In genomic region chr14:54568821-54569591, GRCh38 we compare ENCODE assay signal across 9 cellular contexts. TPM values are rescaled to one million over a fixed set of nuclear protein-coding genes. Genes with fewer than 3 reads are reported as not detected.
DNase-seq lines count a peak whose midpoint lies in the region; ATAC-seq and TF ChIP-seq lines count a peak whose summit lies in the region.
"Had no signal": no experiment of that assay in that cellular context is flagged by ENCODE, and none has a peak within 500 bp of the region (broad histone marks: within the 10 kb centered on the region; RNA-seq: fewer than 3 reads in every experiment).

No MANE protein-coding gene starts in this region.

- peaks cover 49% of the 10 kb centered on the region for H3K27me3 Mint-ChIP-seq in activated naive CD4-positive, alpha-beta T cell treated with anti-CD3 and anti-CD28 coated beads, Interleukin-2, amount 10 ng/mL, durations not matched to agents 7 days and 5 days

- no peak overlapping the region for H3K27ac Mint-ChIP-seq in activated naive CD4-positive, alpha-beta T cell treated with anti-CD3 and anti-CD28 coated beads, Interleukin-2, amount 10 ng/mL, durations not matched to agents 7 days and 5 days

- intact Hi-C loops in colonic mucosa (cut with DNase I): loop anchor here (10.0 kb wide), 2 partner anchors 236 to 336 kb away; partner anchors contain the start of gene GCH1

- H3K4me1 Mint-ChIP-seq in activated naive CD4-positive, alpha-beta T cell treated with anti-CD3 and anti-CD28 coated beads, Interleukin-2, amount 10 ng/mL, durations not matched to agents 7 days and 5 days: peaks cover 21% of the 10 kb centered on the region

- H3K36me3 Mint-ChIP-seq in activated naive CD4-positive, alpha-beta T cell treated with anti-CD3 and anti-CD28 coated beads, Interleukin-2, amount 10 ng/mL, durations not matched to agents 7 days and 5 days: no peaks in the 10 kb centered on the region

- CTCF ChIA-PET in activated naive CD4-positive, alpha-beta T cell treated with anti-CD3 and anti-CD28 coated beads, Interleukin-2, amount 10 ng/mL, durations not matched to agents 7 days and 5 days (lab: Charles Lee): interaction anchor here (0.7 to 8.2 kb wide), 8 partner anchors 9 to 214 kb away, joined by 3 to 221 read pairs (median 6); no protein-coding TSS in a partner anchor

- H3K36me3 ChIP-seq in colonic mucosa: no peaks in the 10 kb centered on the region

- peaks cover 5% of the 10 kb centered on the region for H3K4me1 ChIP-seq in colonic mucosa

- peak overlapping the region; percentile 60 for H3K4me3 ChIP-seq in colonic mucosa

- peak overlapping the region; percentile 99 for H3K27ac ChIP-seq in colonic mucosa

- no peaks in the 10 kb centered on the region for H3K27me3 ChIP-seq in colonic mucosa

- TF ChIP-seq CTCF in colonic mucosa (IDR thresholded peaks at IDR 0.05): no peak

- H3K9me3 ChIP-seq in colonic mucosa: no peaks in the 10 kb centered on the region

- peak overlapping the region in 1 of 2 donors; percentile 8 for H3K9ac ChIP-seq in colonic mucosa (ENCODE audit: low read depth in 2 of 2, low read length in 2 of 2)

- DNase-seq in activated naive CD4-positive, alpha-beta T cell treated with anti-CD3 and anti-CD28 coated beads, Interleukin-2, amount 10 ng/mL, durations not matched to agents 7 days and 5 days: no peak
- no peak for DNase-seq in activated naive CD4-positive, alpha-beta T cell treated with anti-CD3 and anti-CD28 coated beads, Interleukin-2, amount 50 U/mL, for 16 hours
- DNase-seq in colonic mucosa: peak; percentile 22
- peak; percentile 31 to 60 for DNase-seq in lung microvascular endothelial cell (ENCODE audit: low read depth in 2 of 2)
- peak; percentile 51 for DNase-seq in ureter (ENCODE audit: low spot score)
- DNase-seq in NCI-H1694 (lab: John Stamatoyannopoulos, UW): no peak
- DNase-seq in NCI-H82 treated with DMSO at 0.1 percent for 48 hours (lab: John Stamatoyannopoulos, UW; ENCODE audit: unreplicated experiment): no peak
- DNase-seq: T1000 had no signal

- H3K9me3 Mint-ChIP-seq in activated naive CD4-positive, alpha-beta T cell treated with anti-CD3 and anti-CD28 coated beads, Interleukin-2, amount 10 ng/mL, durations not matched to agents 7 days and 5 days: peaks cover 18% of the 10 kb centered on the region

- no peak for ATAC-seq in HG02759 (IDR thresholded peaks at IDR 0.05; ENCODE audit: unreplicated experiment)

- peak overlapping the region; percentile 66 for H3K4me3 Mint-ChIP-seq in activated naive CD4-positive, alpha-beta T cell treated with anti-CD3 and anti-CD28 coated beads, Interleukin-2, amount 10 ng/mL, durations not matched to agents 7 days and 5 days

RNA-seq across cellular contexts. Expression of gene SAMD4A, which starts 2.1 kb away (rescaled TPM):
- total RNA-seq in colonic mucosa (10 to 100 TPM in 1 of 2 donors, 1 to 10 TPM in 1; 5.6 to 31.3 TPM), lung microvascular endothelial cell (19.6 and 43.5 TPM in 2 replicates), ureter (56.6 TPM)

RNA-seq across cellular contexts. Expression of gene CGRRF1, which starts 59.3 kb away (rescaled TPM):
- total RNA-seq in colonic mucosa (10 to 100 TPM; 13.2 to 21.3 TPM), lung microvascular endothelial cell (10.0 and 13.7 TPM in 2 replicates), ureter (17.2 TPM)

Comparison
In these comparisons a context has a peak if more than half of its experiments do, and no peak if none do; other contexts are left out.
1. DNase-seq: peak in colonic mucosa (single experiment), lung microvascular endothelial cell (2 of 2) and ureter (single experiment); none in activated naive CD4-positive, alpha-beta T cell treated with anti-CD3 and anti-CD28 coated beads, Interleukin-2, amount 10 ng/mL, durations not matched to agents 7 days and 5 days (single experiment), activated naive CD4-positive, alpha-beta T cell treated with anti-CD3 and anti-CD28 coated beads, Interleukin-2, amount 50 U/mL, for 16 hours (single experiment), NCI-H1694 (single experiment) and NCI-H82 treated with DMSO at 0.1 percent for 48 hours (single experiment).